Comparison of ENCODE assay signal across 12 cellular contexts in the genomic region with DNA sequence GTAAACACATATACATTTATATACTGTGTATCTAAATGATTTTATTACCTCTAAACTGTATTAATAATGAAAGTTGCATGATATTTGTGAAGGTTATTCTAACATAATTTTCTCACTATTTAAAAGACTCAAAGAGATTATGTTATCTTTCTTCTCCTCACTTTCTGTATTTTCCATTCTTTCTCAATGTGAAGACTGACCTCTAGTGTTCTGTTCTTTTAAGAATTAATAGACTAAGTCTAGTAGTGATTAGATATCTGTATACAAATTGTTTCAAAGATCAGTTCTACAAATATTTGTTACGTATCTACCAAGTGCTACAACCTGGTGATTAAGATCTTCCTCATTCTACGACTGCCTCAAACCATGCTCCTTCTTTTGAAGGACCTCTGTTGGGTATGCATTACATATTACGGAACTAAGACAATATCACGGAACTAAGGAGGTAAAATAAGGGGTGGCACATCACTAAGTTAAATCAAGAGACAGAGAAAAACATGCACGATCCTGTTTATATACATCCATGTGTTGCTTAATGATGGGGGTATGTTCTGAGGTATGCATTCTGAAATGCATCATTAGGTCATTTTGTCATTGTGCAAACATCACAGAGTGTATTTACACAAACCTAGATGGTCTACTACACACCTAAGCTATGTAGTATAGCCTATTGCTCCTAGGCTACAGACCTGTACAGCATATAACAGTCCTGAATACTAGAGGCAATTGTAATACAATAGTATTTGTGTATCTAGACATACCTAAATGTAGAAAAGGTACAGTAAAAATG.
DNase-seq lines count a peak whose midpoint lies in the region; ATAC-seq and TF ChIP-seq lines count a peak whose summit lies in the region.
"Had no signal": no experiment of that assay in that cellular context is flagged by ENCODE, and none has a peak within 500 bp of the region (broad histone marks: within the 10 kb centered on the region; RNA-seq: fewer than 3 reads in every experiment).

No MANE protein-coding gene starts in this region.

- H3K9me2 ChIP-seq in GM23338 (ENCODE audit: insufficient read depth), result 0 out of 2 replicates have a peak, but pooled peaks cover 2% of the 10 kb centered on the region

- H3K27me3 Mint-ChIP-seq in GM23338 (ENCODE audit: insufficient read depth, low read depth, poor library complexity), result no peaks in the 10 kb centered on the region

- H3K79me2 ChIP-seq in GM23338 (replicated peaks; ENCODE audit: insufficient read depth), result no peaks in the 10 kb centered on the region

- H3K27me3 ChIP-seq in GM23338 (ENCODE audit: insufficient read depth) (no peaks in the 10 kb centered on the region), liver (ENCODE audit: control insufficient read depth in 4 of 4, insufficient read depth in 4 of 4, low read length in 3 of 4) (no peaks in the 10 kb centered on the region)
- H3K27me3 ChIP-seq: brain microvascular endothelial cell had no signal

- H3K27ac ChIP-seq in GM23338 (ENCODE audit: low read depth), result no peak overlapping the region
- H3K27ac ChIP-seq in liver (ENCODE audit: low read depth in 1 of 2, low read length in 2 of 2), result no peak overlapping the region
- H3K27ac ChIP-seq: brain microvascular endothelial cell had no signal

- H3F3A ChIP-seq in GM23338 (replicated peaks; ENCODE audit: low read depth), result no peaks in the 10 kb centered on the region

- TF ChIP-seq CTCF in AG09309 (IDR thresholded peaks at IDR 0.05; ENCODE audit: control insufficient read depth, insufficient read depth, low read depth, low read length, missing control alignments) (peak; percentile 8), GM23338 (conservative IDR thresholded peaks at IDR 0.05; ENCODE audit: low read depth in 2 of 2) (peak in 1 of 2 experiments; percentile 55; a peak in 3 of 4 replicates), astrocyte of the spinal cord (IDR thresholded peaks at IDR 0.05; ENCODE audit: low read depth, low read length) (peak; percentile 12), liver (IDR thresholded peaks at IDR 0.05; ENCODE audit: low read depth, low read length, missing input control) (peak; percentile 29)

- H3K4me3 ChIP-seq in AG09309 (ENCODE audit: control insufficient read depth, low read depth, low read length) (no peak overlapping the region), GM23338 (no peak overlapping the region), astrocyte of the spinal cord (ENCODE audit: low read depth, low read length) (no peak overlapping the region), liver (ENCODE audit: low read depth in 1 of 3, low read length in 3 of 3) (no peak overlapping the region)

- H3K36me3 ChIP-seq in GM23338 (ENCODE audit: insufficient read depth) (no peaks in the 10 kb centered on the region), liver (ENCODE audit: control insufficient read depth in 4 of 4, insufficient read depth in 3 of 4, low read depth in 1 of 4, low read length in 3 of 4) (no peaks in the 10 kb centered on the region)
- H3K36me3 ChIP-seq: brain microvascular endothelial cell had no signal

- in situ Hi-C loops in astrocyte of the spinal cord (cut with HindIII; ENCODE audit: low sequenced_read_pairs), result no loop called here

- peak; percentile 76 to 81 for TF ChIP-seq RAD21 in liver (IDR thresholded peaks at IDR 0.05)

- DNase-seq in AG09309 (ENCODE audit: low read depth) (no peak), GM23338 (ENCODE audit: low spot score) (peak; percentile 28), astrocyte of the spinal cord (ENCODE audit: low read depth, low spot score) (peak; percentile 20), KG1 (lab: John Stamatoyannopoulos, UW) (no peak), amygdala (lab: John Stamatoyannopoulos, UW) (no peak), NCI-H446 treated with DMSO at 0.1 percent for 48 hours (lab: John Stamatoyannopoulos, UW) (no peak), GDM1 (lab: John Stamatoyannopoulos, UW) (no peak)
- DNase-seq: activated CD8-positive, alpha-beta memory T cell treated with anti-CD3 and anti-CD28 coated beads, Interleukin-2, amount 50 U/mL, for 4 hours; brain microvascular endothelial cell; Calu3 had no signal

- H3K4me2 ChIP-seq in GM23338, result no peak overlapping the region

- H3K4me3 Mint-ChIP-seq in GM23338, result no peak overlapping the region
- H3K4me3 Mint-ChIP-seq: IgD-negative memory B cell had no signal

- H4K20me1 ChIP-seq in GM23338 (replicated peaks; ENCODE audit: insufficient read depth), result no peaks in the 10 kb centered on the region

- ATAC-seq in GM23338, result no peak

- H3K36me3 Mint-ChIP-seq in GM23338 (ENCODE audit: low read depth), result no peaks in the 10 kb centered on the region
- H3K36me3 Mint-ChIP-seq: IgD-negative memory B cell had no signal

- H3K9ac ChIP-seq in liver (ENCODE audit: low read depth in 1 of 2, low read length in 2 of 2), result no peak overlapping the region

- 56% methylated on average over 5 of the region's 5 CpGs for WGBS in liver

- H3K27ac Mint-ChIP-seq in GM23338, result no peak overlapping the region
- H3K27ac Mint-ChIP-seq: IgD-negative memory B cell had no signal

- no peaks in the 10 kb centered on the region for H3K9me3 ChIP-seq in liver (ENCODE audit: control insufficient read depth in 4 of 4, low read length in 3 of 4)

- no peaks in the 10 kb centered on the region for H3K4me1 Mint-ChIP-seq in GM23338

- H3K9me3 Mint-ChIP-seq in GM23338, result no peaks in the 10 kb centered on the region; the same call in 2 of the 3 replicates
- H3K9me3 Mint-ChIP-seq: IgD-negative memory B cell had no signal

- H2AFZ ChIP-seq in GM23338, result no peak overlapping the region

- no peaks in the 10 kb centered on the region for H3K4me1 ChIP-seq in GM23338 (ENCODE audit: insufficient read depth)
- no peaks in the 10 kb centered on the region for H3K4me1 ChIP-seq in liver (ENCODE audit: control insufficient read depth in 4 of 4, insufficient read depth in 4 of 4, low read length in 3 of 4)

TF ChIP-seq in GM23338, 12 proteins besides CTCF, POLR2A, EP300 and RAD21 (continues in another document):
- TF ChIP-seq ZNF331 (CRISPR knock-in tag; IDR thresholded peaks at IDR 0.05; ENCODE audit: low read depth), result no peak
- TF ChIP-seq EZH2 (IDR thresholded peaks at IDR 0.05; ENCODE audit: low read depth, unreplicated experiment), result no peak
- TF ChIP-seq POLR2AphosphoS5 (IDR thresholded peaks at IDR 0.05; ENCODE audit: low read depth), result no peak
- TF ChIP-seq, protein P1, sequence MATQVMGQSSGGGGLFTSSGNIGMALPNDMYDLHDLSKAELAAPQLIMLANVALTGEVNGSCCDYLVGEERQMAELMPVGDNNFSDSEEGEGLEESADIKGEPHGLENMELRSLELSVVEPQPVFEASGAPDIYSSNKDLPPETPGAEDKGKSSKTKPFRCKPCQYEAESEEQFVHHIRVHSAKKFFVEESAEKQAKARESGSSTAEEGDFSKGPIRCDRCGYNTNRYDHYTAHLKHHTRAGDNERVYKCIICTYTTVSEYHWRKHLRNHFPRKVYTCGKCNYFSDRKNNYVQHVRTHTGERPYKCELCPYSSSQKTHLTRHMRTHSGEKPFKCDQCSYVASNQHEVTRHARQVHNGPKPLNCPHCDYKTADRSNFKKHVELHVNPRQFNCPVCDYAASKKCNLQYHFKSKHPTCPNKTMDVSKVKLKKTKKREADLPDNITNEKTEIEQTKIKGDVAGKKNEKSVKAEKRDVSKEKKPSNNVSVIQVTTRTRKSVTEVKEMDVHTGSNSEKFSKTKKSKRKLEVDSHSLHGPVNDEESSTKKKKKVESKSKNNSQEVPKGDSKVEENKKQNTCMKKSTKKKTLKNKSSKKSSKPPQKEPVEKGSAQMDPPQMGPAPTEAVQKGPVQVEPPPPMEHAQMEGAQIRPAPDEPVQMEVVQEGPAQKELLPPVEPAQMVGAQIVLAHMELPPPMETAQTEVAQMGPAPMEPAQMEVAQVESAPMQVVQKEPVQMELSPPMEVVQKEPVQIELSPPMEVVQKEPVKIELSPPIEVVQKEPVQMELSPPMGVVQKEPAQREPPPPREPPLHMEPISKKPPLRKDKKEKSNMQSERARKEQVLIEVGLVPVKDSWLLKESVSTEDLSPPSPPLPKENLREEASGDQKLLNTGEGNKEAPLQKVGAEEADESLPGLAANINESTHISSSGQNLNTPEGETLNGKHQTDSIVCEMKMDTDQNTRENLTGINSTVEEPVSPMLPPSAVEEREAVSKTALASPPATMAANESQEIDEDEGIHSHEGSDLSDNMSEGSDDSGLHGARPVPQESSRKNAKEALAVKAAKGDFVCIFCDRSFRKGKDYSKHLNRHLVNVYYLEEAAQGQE (IDR thresholded peaks at IDR 0.05; ENCODE audit: unreplicated experiment), result no peak
- no peak for TF ChIP-seq ZNF114 (CRISPR knock-in tag; IDR thresholded peaks at IDR 0.05)

TF ChIP-seq in liver, 16 proteins besides CTCF, POLR2A, EP300 and RAD21:
- TF ChIP-seq, protein P2, sequence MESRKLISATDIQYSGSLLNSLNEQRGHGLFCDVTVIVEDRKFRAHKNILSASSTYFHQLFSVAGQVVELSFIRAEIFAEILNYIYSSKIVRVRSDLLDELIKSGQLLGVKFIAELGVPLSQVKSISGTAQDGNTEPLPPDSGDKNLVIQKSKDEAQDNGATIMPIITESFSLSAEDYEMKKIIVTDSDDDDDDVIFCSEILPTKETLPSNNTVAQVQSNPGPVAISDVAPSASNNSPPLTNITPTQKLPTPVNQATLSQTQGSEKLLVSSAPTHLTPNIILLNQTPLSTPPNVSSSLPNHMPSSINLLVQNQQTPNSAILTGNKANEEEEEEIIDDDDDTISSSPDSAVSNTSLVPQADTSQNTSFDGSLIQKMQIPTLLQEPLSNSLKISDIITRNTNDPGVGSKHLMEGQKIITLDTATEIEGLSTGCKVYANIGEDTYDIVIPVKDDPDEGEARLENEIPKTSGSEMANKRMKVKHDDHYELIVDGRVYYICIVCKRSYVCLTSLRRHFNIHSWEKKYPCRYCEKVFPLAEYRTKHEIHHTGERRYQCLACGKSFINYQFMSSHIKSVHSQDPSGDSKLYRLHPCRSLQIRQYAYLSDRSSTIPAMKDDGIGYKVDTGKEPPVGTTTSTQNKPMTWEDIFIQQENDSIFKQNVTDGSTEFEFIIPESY (IDR thresholded peaks at IDR 0.05), result no peak
- TF ChIP-seq HNF4A (conservative IDR thresholded peaks at IDR 0.05) (peak in 1 of 2 donors; percentile 43), YY1 (IDR thresholded peaks at IDR 0.05) (no peak)
TF ChIP-seq in liver: peak in this region for 1.

Comparison
In these comparisons a context has a peak if more than half of its experiments do, and no peak if none do; other contexts are left out.
1. DNase-seq: peak in GM23338 (single experiment) and astrocyte of the spinal cord (single experiment); none in AG09309 (single experiment), KG1 (single experiment), amygdala (0 of 56), NCI-H446 treated with DMSO at 0.1 percent for 48 hours (single experiment) and GDM1 (single experiment).